Comparison of ENCODE assay signal across 12 cellular contexts in genomic region chr16:85313541-85314208, GRCh38.
DNase-seq lines count a peak whose midpoint lies in the region; ATAC-seq and TF ChIP-seq lines count a peak whose summit lies in the region.
"Had no signal": no experiment of that assay in that cellular context is flagged by ENCODE, and none has a peak within 500 bp of the region (broad histone marks: within the 10 kb centered on the region; RNA-seq: fewer than 3 reads in every experiment).

No MANE protein-coding gene starts in this region.

- H3K27me3 Mint-ChIP-seq in brain (no peaks in the 10 kb centered on the region), mesothelial cell of epicardium (ENCODE audit: low read depth) (no peaks in the 10 kb centered on the region)

- H3K36me3 Mint-ChIP-seq in brain: no peaks in the 10 kb centered on the region
- H3K36me3 Mint-ChIP-seq in mesothelial cell of epicardium: no peaks in the 10 kb centered on the region

- ATAC-seq in Right ventricle myocardium superior (ENCODE audit: poor library complexity) (no peak), left ventricle myocardium superior (no peak), HG03442 (IDR thresholded peaks at IDR 0.05; ENCODE audit: unreplicated experiment) (no peak)

- H3K9me3 Mint-ChIP-seq in brain (peaks cover 0 to 3% (median 0%) of the 10 kb centered on the region in 5 experiments), mesothelial cell of epicardium (no peaks in the 10 kb centered on the region)

- intact Hi-C loops in Right ventricle myocardium superior (cut with DNase I) (no loop called here), left ventricle myocardium superior (cut with micrococcal nuclease) (no loop called here)

- TF ChIP-seq CTCF in brain (conservative IDR thresholded peaks at IDR 0.05) (no peak), mesothelial cell of epicardium (IDR thresholded peaks at IDR 0.05; ENCODE audit: unreplicated experiment) (no peak)

- DNase-seq in Right ventricle myocardium superior (peak; percentile 47), left ventricle myocardium superior (no peak), mesothelial cell of epicardium (ENCODE audit: low spot score in 2 of 2, unreplicated experiment in 2 of 2) (no peak), ureter (ENCODE audit: low spot score) (peak; percentile 77), OCI-M2 (lab: John Stamatoyannopoulos, UW; ENCODE audit: unreplicated experiment) (no peak), RKO (ENCODE audit: low spot score) (no peak)
- DNase-seq: activated CD8-positive, alpha-beta memory T cell treated with anti-CD3 and anti-CD28 coated beads, Interleukin-2, amount 50 U/mL, for 48 hours; NCI-H774; small intestine; T1000 had no signal

- H3K4me1 Mint-ChIP-seq in brain: peaks cover 91% of the 10 kb centered on the region
- peaks cover 42% of the 10 kb centered on the region for H3K4me1 Mint-ChIP-seq in mesothelial cell of epicardium

- H3K4me3 Mint-ChIP-seq in brain (peak overlapping the region in 3 of 5 experiments; percentile 32 to 55 (median 49)), mesothelial cell of epicardium (no peak overlapping the region)

- peak overlapping the region; percentile 95 to 99 (median 97) for H3K27ac Mint-ChIP-seq in brain
- peak overlapping the region; percentile 61 for H3K27ac Mint-ChIP-seq in mesothelial cell of epicardium

Comparison
In these comparisons a context has a peak if more than half of its experiments do, and no peak if none do; other contexts are left out.
1. DNase-seq: peak in Right ventricle myocardium superior (single experiment) and ureter (single experiment); none in left ventricle myocardium superior (single experiment), mesothelial cell of epicardium (0 of 2), OCI-M2 (single experiment) and RKO (single experiment).